ENCODE assay signal across 15 cellular contexts in the genomic region with DNA sequence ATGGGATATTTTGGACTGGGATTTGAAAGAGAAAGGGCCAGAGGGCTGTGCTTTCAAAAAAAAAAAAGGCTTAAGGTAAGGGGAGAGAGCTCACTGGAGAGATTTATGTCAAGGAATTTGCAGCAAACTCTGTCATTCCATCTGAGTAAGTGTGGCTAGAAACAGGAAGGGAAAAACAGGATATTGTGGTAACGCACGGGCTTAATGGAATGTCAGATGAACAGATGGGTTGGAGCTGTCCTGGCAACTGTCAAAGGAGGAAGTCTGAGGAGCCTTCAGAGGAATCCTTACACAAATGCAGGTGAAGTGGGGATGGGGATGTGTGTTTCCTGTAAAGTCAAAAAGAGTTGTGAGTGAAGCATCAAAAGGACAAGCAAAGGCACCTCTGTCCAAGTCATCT. TPM values are rescaled to one million over a fixed set of nuclear protein-coding genes. Genes with fewer than 3 reads are reported as not detected.
DNase-seq lines count a peak whose midpoint lies in the region; ATAC-seq lines count a peak whose summit lies in the region.
"Had no signal": no experiment of that assay in that cellular context is flagged by ENCODE, and none has a peak within 500 bp of the region (broad histone marks: within the 10 kb centered on the region; RNA-seq: fewer than 3 reads in every experiment).

No MANE protein-coding gene starts in this region.

- no peaks in the 10 kb centered on the region for H3K36me3 Mint-ChIP-seq in activated naive CD8-positive, alpha-beta T cell treated with anti-CD3 and anti-CD28 coated beads, Interleukin-2, amount 50 U/mL, for 24 hours (ENCODE audit: low read depth)

- no peak overlapping the region for H3K4me3 Mint-ChIP-seq in activated naive CD8-positive, alpha-beta T cell treated with anti-CD3 and anti-CD28 coated beads, Interleukin-2, amount 50 U/mL, for 24 hours
- H3K4me3 Mint-ChIP-seq: activated naive CD4-positive, alpha-beta T cell treated with anti-CD3 and anti-CD28 coated beads for 36 hours had no signal

- peaks cover 17% of the 10 kb centered on the region for H3K27me3 Mint-ChIP-seq in activated naive CD8-positive, alpha-beta T cell treated with anti-CD3 and anti-CD28 coated beads, Interleukin-2, amount 50 U/mL, for 24 hours

- DNase-seq in H4 (ENCODE audit: low spot score): peak; percentile 67
- DNase-seq in SJCRH30: peak; percentile 64 to 83
- peak; percentile 14 for DNase-seq in fibroblast of gingiva (ENCODE audit: low read depth)
- peak; percentile 57 for DNase-seq in skeletal muscle cell (ENCODE audit: low read depth)
- no peak for DNase-seq in activated naive CD8-positive, alpha-beta T cell treated with anti-CD3 and anti-CD28 coated beads, Interleukin-2, amount 50 U/mL, for 24 hours
- DNase-seq in SHP77 (lab: John Stamatoyannopoulos, UW): no peak
- DNase-seq in stimulated activated CD4-positive, alpha-beta T cell treated with anti-CD3 and anti-CD28 coated beads, Interleukin-1b, Interleukin-23, amount 100 ng/mL, for 48 hours: no peak
- DNase-seq: activated CD4-positive, alpha-beta T cell treated with anti-CD3 and anti-CD28 coated beads, Interleukin-2, amount 50 U/mL, for 1 hour; activated naive CD4-positive, alpha-beta T cell treated with anti-CD3 and anti-CD28 coated beads for 36 hours; head of caudate nucleus; NCI-H1105; NCI-H524 treated with DMSO at 0.1 percent for 48 hours had no signal

- H3K27ac Mint-ChIP-seq in activated naive CD8-positive, alpha-beta T cell treated with anti-CD3 and anti-CD28 coated beads, Interleukin-2, amount 50 U/mL, for 24 hours: no peak overlapping the region
- H3K27ac Mint-ChIP-seq: activated naive CD4-positive, alpha-beta T cell treated with anti-CD3 and anti-CD28 coated beads for 36 hours had no signal

- ATAC-seq in activated naive CD8-positive, alpha-beta T cell treated with anti-CD3 and anti-CD28 coated beads, Interleukin-2, amount 50 U/mL, for 24 hours: no peak
- no peak for ATAC-seq in HG02870 (IDR thresholded peaks at IDR 0.05; ENCODE audit: unreplicated experiment)

- H3K4me1 Mint-ChIP-seq in activated naive CD8-positive, alpha-beta T cell treated with anti-CD3 and anti-CD28 coated beads, Interleukin-2, amount 50 U/mL, for 24 hours: no peaks in the 10 kb centered on the region

- H3K27me3 ChIP-seq in SJCRH30: no peaks in the 10 kb centered on the region

- H3K4me3 ChIP-seq in SJCRH30 (no peak overlapping the region), skeletal muscle cell (ENCODE audit: low read depth, low read length) (no peak overlapping the region)
- H3K4me3 ChIP-seq: coronary artery, SK-N-MC had no signal

- peaks cover 6% of the 10 kb centered on the region for H3K9me3 ChIP-seq in SJCRH30 (replicated peaks)

- peak overlapping the region; percentile 82 for H3K27ac ChIP-seq in SJCRH30
- H3K27ac ChIP-seq: coronary artery, SK-N-MC had no signal

- no peaks in the 10 kb centered on the region for H3K36me3 ChIP-seq in SJCRH30

- H3K4me1 ChIP-seq in SJCRH30: peaks cover 24% of the 10 kb centered on the region

- H3K9me3 Mint-ChIP-seq in activated naive CD8-positive, alpha-beta T cell treated with anti-CD3 and anti-CD28 coated beads, Interleukin-2, amount 50 U/mL, for 24 hours: no peaks in the 10 kb centered on the region
- H3K9me3 Mint-ChIP-seq: activated naive CD4-positive, alpha-beta T cell treated with anti-CD3 and anti-CD28 coated beads for 36 hours had no signal

RNA-seq across cellular contexts. Expression of a gene that starts 15.1 kb away (rescaled TPM):
- 0.04 and 0.66 TPM in 2 replicates for total RNA-seq in H4 (2014; rRNA removed; shearing (Covaris generic))
- 3.0 and 3.4 TPM in 2 replicates for total RNA-seq in SJCRH30 (2014; rRNA removed; shearing (Covaris generic))
- total RNA-seq: activated naive CD4-positive, alpha-beta T cell treated with anti-CD3 and anti-CD28 coated beads for 36 hours had no signal

Comparison
In these comparisons a context has a peak if more than half of its experiments do, and no peak if none do; other contexts are left out.
1. DNase-seq: peak in H4 (single experiment), SJCRH30 (2 of 2), fibroblast of gingiva (single experiment) and skeletal muscle cell (single experiment); none in activated naive CD8-positive, alpha-beta T cell treated with anti-CD3 and anti-CD28 coated beads, Interleukin-2, amount 50 U/mL, for 24 hours (single experiment), SHP77 (0 of 2) and stimulated activated CD4-positive, alpha-beta T cell treated with anti-CD3 and anti-CD28 coated beads, Interleukin-1b, Interleukin-23, amount 100 ng/mL, for 48 hours (single experiment).